ENCODE assay signal across 1 cellular context in the genomic region with DNA sequence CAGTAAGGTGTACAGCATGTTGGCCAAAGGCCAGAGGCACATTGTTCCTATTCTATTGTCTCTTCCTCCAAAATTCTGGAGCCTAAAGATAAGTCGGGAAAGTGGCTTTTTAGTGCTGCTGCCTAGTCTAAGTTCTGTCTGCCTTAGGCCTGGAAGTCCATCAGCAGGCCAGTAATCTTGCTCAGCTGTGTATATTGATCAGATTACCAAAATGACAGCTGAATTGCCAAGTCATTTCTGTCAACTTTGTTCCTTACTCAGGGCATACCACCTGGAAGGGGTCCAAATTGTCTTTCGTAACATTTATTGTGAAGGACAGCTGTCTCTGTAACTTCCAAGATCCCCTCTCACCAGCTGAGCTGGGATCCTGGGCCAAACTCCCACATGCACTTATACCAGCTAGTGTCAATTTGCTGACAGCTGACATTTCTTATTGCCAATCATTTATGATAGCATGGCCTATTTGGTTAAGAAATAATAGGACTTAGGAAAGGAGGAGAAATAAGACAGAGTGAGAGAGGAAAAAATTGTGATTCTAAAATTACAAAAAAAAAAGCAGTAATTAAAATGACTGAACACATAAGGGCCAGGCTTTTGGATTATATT.
TF ChIP-seq lines count a peak whose summit lies in the region.

No MANE protein-coding gene starts in this region.

TF ChIP-seq in SK-N-SH treated with all-trans-retinoic acid at 6 μM for 48 hours, 23 proteins besides CTCF, POLR2A, EP300 and RAD21 (continued from another document):
- TF ChIP-seq PATZ1 (CRISPR knock-in tag; IDR thresholded peaks at IDR 0.05; ENCODE audit: borderline replicate concordance) = no peak
- no peak for TF ChIP-seq ZNF8 (CRISPR knock-in tag; IDR thresholded peaks at IDR 0.05)
- no peak for TF ChIP-seq ZFP3 (CRISPR knock-in tag; IDR thresholded peaks at IDR 0.05)
- TF ChIP-seq RARB (CRISPR knock-in tag; IDR thresholded peaks at IDR 0.05) = no peak
- TF ChIP-seq CSRNP3 (CRISPR knock-in tag; IDR thresholded peaks at IDR 0.05) = no peak
- TF ChIP-seq ZNF70 (CRISPR knock-in tag; IDR thresholded peaks at IDR 0.05) = no peak
- no peak for TF ChIP-seq ARNTL (CRISPR knock-in tag; IDR thresholded peaks at IDR 0.05; ENCODE audit: borderline replicate concordance, low read depth)
- no peak for TF ChIP-seq PPARA (CRISPR knock-in tag; IDR thresholded peaks at IDR 0.05; ENCODE audit: borderline replicate concordance)
- TF ChIP-seq ZFP30 (CRISPR knock-in tag; IDR thresholded peaks at IDR 0.05) = no peak
